Comparison of ENCODE assay signal across 29 cellular contexts in the genomic region with DNA sequence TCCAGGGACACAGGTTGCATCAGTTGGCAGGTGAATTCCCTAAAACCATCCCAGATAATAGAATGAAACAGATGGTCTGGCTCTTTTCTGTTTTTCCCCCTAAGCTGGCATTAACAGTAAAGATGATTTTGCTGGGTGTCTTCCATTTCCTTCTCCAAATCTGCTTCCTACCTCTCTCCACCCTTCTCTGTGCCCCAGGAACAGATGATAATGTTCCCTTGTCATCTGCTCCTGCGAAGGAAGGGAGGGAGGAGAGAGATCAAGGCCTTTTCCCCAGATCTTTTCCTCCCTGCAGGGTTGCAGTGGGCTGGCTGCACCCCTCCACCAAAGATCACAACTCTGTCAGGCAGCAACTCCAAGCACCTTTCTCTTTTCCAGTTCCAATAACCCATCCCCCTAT.
"Had no signal": no experiment of that assay in that cellular context is flagged by ENCODE, and none has a peak within 500 bp of the region (broad histone marks: within the 10 kb centered on the region; RNA-seq: fewer than 3 reads in every experiment).

No MANE protein-coding gene starts in this region.

- H3K27me3 ChIP-seq: brain microvascular endothelial cell, esophagus muscularis mucosa, foreskin keratinocyte, gastrocnemius medialis, heart left ventricle had no signal

- H3K4me1 Mint-ChIP-seq: activated CD4-positive, alpha-beta memory T cell treated with anti-CD3 and anti-CD28 coated beads, Interleukin-2, amount 10 ng/mL, durations not matched to agents 7 days and 5 days; activated CD4-positive, alpha-beta T cell treated with anti-CD3 and anti-CD28 coated beads, Interleukin-2, amount 10 ng/mL, durations not matched to agents 7 days and 5 days; activated T-helper 17 cell treated with anti-CD3 and anti-CD28 coated beads, Interleukin-2, amount 50 U/mL, for 72 hours; central memory CD8-positive, alpha-beta T cell; WTC11 had no signal

- DNase-seq: activated CD4-positive, alpha-beta memory T cell treated with anti-CD3 and anti-CD28 coated beads, Interleukin-2, amount 10 ng/mL, durations not matched to agents 7 days and 5 days; activated CD4-positive, alpha-beta T cell treated with anti-CD3 and anti-CD28 coated beads for 1 hour; activated CD4-positive, alpha-beta T cell treated with anti-CD3 and anti-CD28 coated beads for 4 hours; activated CD4-positive, alpha-beta T cell treated with anti-CD3 and anti-CD28 coated beads, Interleukin-2, amount 10 ng/mL, durations not matched to agents 7 days and 5 days; activated CD4-positive, alpha-beta T cell treated with anti-CD3 and anti-CD28 coated beads, Interleukin-2, amount 50 U/mL, for 4 hours; activated CD8-positive, alpha-beta memory T cell treated with anti-CD3 and anti-CD28 coated beads for 24 hours; activated effector memory CD4-positive, alpha-beta T cell treated with Interleukin-2 at 50 U/mL for 16 hours; activated gamma-delta T cell treated with Interleukin-2 at 50 U/mL for 16 hours; activated naive CD4-positive, alpha-beta T cell treated with anti-CD3 and anti-CD28 coated beads, Interleukin-2, amount 50 U/mL, for 16 hours; activated naive CD4-positive, alpha-beta T cell treated with Interleukin-2 at 50 U/mL for 16 hours; activated T-cell treated with anti-CD3 and anti-CD28 coated beads, Interleukin-2, amount 50 U/mL, for 4 hours; amniotic stem cell; anterior cingulate cortex; brain microvascular endothelial cell; dermis blood vessel endothelial cell; effector CD4-positive, alpha-beta T cell; effector memory CD8-positive, alpha-beta T cell; erythroblast; foreskin keratinocyte; gastrocnemius medialis; glutamatergic neuron; heart left ventricle; T-helper 2 cell had no signal

- H3K27me3 Mint-ChIP-seq: activated CD4-positive, alpha-beta T cell treated with anti-CD3 and anti-CD28 coated beads, Interleukin-2, amount 10 ng/mL, durations not matched to agents 7 days and 5 days; activated T-helper 17 cell treated with anti-CD3 and anti-CD28 coated beads, Interleukin-2, amount 50 U/mL, for 72 hours; central memory CD8-positive, alpha-beta T cell; effector memory CD8-positive, alpha-beta T cell had no signal

- H3K27ac ChIP-seq: brain microvascular endothelial cell, coronary artery, esophagus muscularis mucosa, foreskin keratinocyte, gastrocnemius medialis, heart left ventricle had no signal

- H3K36me3 Mint-ChIP-seq: activated naive CD8-positive, alpha-beta T cell; WTC11 had no signal

- H3K27ac Mint-ChIP-seq: activated CD4-positive, alpha-beta memory T cell treated with anti-CD3 and anti-CD28 coated beads, Interleukin-2, amount 10 ng/mL, durations not matched to agents 7 days and 5 days; activated CD4-positive, alpha-beta T cell treated with anti-CD3 and anti-CD28 coated beads, Interleukin-2, amount 10 ng/mL, durations not matched to agents 7 days and 5 days; activated naive CD8-positive, alpha-beta T cell; activated T-helper 17 cell treated with anti-CD3 and anti-CD28 coated beads, Interleukin-2, amount 50 U/mL, for 72 hours; effector memory CD8-positive, alpha-beta T cell; WTC11 had no signal

- H3K36me3 ChIP-seq: brain microvascular endothelial cell, esophagus muscularis mucosa, gastrocnemius medialis, heart left ventricle had no signal

- ATAC-seq: activated T-cell treated with anti-CD3 and anti-CD28 coated beads, Interleukin-2, amount 50 U/mL, for 4 hours; activated T-helper 17 cell treated with anti-CD3 and anti-CD28 coated beads, Interleukin-2, amount 50 U/mL, for 72 hours; effector memory CD8-positive, alpha-beta T cell; foreskin keratinocyte; gastrocnemius medialis; heart left ventricle; WTC11 had no signal

- H3K4me3 ChIP-seq: coronary artery, esophagus muscularis mucosa, gastrocnemius medialis, heart left ventricle had no signal

- H3K9me3 Mint-ChIP-seq: activated CD4-positive, alpha-beta T cell treated with anti-CD3 and anti-CD28 coated beads, Interleukin-2, amount 10 ng/mL, durations not matched to agents 7 days and 5 days; activated T-cell treated with anti-CD3 and anti-CD28 coated beads, Interleukin-2, amount 50 U/mL, for 4 hours; activated T-helper 17 cell treated with anti-CD3 and anti-CD28 coated beads, Interleukin-2, amount 50 U/mL, for 72 hours; central memory CD8-positive, alpha-beta T cell; effector memory CD8-positive, alpha-beta T cell had no signal

- H3K4me1 ChIP-seq: esophagus muscularis mucosa, gastrocnemius medialis had no signal

- H3K4me3 Mint-ChIP-seq: activated CD4-positive, alpha-beta memory T cell treated with anti-CD3 and anti-CD28 coated beads, Interleukin-2, amount 10 ng/mL, durations not matched to agents 7 days and 5 days; activated CD4-positive, alpha-beta T cell treated with anti-CD3 and anti-CD28 coated beads, Interleukin-2, amount 10 ng/mL, durations not matched to agents 7 days and 5 days; activated naive CD8-positive, alpha-beta T cell; activated T-cell treated with anti-CD3 and anti-CD28 coated beads, Interleukin-2, amount 50 U/mL, for 4 hours; activated T-helper 17 cell treated with anti-CD3 and anti-CD28 coated beads, Interleukin-2, amount 50 U/mL, for 72 hours; central memory CD8-positive, alpha-beta T cell; effector memory CD8-positive, alpha-beta T cell; WTC11 had no signal
